2 cellular contexts compared by ENCODE assay signal in the genomic region with DNA sequence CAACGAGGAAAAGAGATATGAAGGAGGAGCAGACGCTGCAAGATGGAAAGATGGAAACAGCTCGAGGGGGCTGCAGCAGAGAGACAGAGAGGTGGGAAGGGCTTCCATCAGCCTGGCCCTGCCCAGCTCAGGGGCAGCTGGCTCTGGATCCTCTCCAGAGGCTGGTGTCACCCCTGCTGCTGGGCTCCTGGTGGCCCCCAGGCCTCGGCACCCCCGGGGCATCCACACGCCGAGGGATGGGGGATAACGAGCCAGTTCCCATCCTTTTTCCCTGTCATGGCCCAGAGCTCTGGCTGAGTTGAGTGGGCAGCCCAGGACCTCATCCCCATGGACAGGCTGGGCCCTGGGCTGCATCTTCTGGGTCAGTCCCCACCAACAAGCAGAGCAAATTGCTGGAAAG.
TF ChIP-seq lines count a peak whose summit lies in the region.

No MANE protein-coding gene starts in this region.

TF ChIP-seq in SK-N-SH, 30 proteins besides CTCF, POLR2A, EP300 and RAD21 (continued from another document):
- TF ChIP-seq NRF1 (IDR thresholded peaks at IDR 0.05; ENCODE audit: low read depth, low read length) = no peak
- TF ChIP-seq, protein P1, sequence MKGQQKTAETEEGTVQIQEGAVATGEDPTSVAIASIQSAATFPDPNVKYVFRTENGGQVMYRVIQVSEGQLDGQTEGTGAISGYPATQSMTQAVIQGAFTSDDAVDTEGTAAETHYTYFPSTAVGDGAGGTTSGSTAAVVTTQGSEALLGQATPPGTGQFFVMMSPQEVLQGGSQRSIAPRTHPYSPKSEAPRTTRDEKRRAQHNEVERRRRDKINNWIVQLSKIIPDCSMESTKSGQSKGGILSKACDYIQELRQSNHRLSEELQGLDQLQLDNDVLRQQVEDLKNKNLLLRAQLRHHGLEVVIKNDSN (IDR thresholded peaks at IDR 0.05; ENCODE audit: borderline replicate concordance, low read depth) = no peak
- no peak for TF ChIP-seq CHD2 (IDR thresholded peaks at IDR 0.05; ENCODE audit: low read length, partially characterized antibody)

TF ChIP-seq in SK-N-SH treated with all-trans-retinoic acid at 6 μM for 48 hours, 23 proteins besides CTCF, POLR2A, EP300 and RAD21 (continued from another document):
- TF ChIP-seq ZFP30 (CRISPR knock-in tag; IDR thresholded peaks at IDR 0.05) (no peak), ZNF70 (CRISPR knock-in tag; IDR thresholded peaks at IDR 0.05) (no peak), OSR1 (CRISPR knock-in tag; IDR thresholded peaks at IDR 0.05) (no peak), ARNTL (CRISPR knock-in tag; IDR thresholded peaks at IDR 0.05; ENCODE audit: borderline replicate concordance, low read depth) (no peak), PPARA (CRISPR knock-in tag; IDR thresholded peaks at IDR 0.05; ENCODE audit: borderline replicate concordance) (no peak), ZNF8 (CRISPR knock-in tag; IDR thresholded peaks at IDR 0.05) (no peak), BACH2 (CRISPR knock-in tag; IDR thresholded peaks at IDR 0.05; ENCODE audit: borderline replicate concordance) (no peak), CSDC2 (CRISPR knock-in tag; IDR thresholded peaks at IDR 0.05) (no peak), ZNF565 (CRISPR knock-in tag; conservative IDR thresholded peaks at IDR 0.05; ENCODE audit: low read depth) (no peak), ZFP3 (CRISPR knock-in tag; IDR thresholded peaks at IDR 0.05) (no peak), TOX (CRISPR knock-in tag; IDR thresholded peaks at IDR 0.05; ENCODE audit: borderline replicate concordance) (no peak)
- TF ChIP-seq, protein P2, sequence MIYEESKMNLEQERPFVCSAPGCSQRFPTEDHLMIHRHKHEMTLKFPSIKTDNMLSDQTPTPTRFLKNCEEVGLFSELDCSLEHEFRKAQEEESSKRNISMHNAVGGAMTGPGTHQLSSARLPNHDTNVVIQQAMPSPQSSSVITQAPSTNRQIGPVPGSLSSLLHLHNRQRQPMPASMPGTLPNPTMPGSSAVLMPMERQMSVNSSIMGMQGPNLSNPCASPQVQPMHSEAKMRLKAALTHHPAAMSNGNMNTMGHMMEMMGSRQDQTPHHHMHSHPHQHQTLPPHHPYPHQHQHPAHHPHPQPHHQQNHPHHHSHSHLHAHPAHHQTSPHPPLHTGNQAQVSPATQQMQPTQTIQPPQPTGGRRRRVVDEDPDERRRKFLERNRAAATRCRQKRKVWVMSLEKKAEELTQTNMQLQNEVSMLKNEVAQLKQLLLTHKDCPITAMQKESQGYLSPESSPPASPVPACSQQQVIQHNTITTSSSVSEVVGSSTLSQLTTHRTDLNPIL (CRISPR knock-in tag; IDR thresholded peaks at IDR 0.05; ENCODE audit: low read depth) = no peak
- TF ChIP-seq, protein P3, sequence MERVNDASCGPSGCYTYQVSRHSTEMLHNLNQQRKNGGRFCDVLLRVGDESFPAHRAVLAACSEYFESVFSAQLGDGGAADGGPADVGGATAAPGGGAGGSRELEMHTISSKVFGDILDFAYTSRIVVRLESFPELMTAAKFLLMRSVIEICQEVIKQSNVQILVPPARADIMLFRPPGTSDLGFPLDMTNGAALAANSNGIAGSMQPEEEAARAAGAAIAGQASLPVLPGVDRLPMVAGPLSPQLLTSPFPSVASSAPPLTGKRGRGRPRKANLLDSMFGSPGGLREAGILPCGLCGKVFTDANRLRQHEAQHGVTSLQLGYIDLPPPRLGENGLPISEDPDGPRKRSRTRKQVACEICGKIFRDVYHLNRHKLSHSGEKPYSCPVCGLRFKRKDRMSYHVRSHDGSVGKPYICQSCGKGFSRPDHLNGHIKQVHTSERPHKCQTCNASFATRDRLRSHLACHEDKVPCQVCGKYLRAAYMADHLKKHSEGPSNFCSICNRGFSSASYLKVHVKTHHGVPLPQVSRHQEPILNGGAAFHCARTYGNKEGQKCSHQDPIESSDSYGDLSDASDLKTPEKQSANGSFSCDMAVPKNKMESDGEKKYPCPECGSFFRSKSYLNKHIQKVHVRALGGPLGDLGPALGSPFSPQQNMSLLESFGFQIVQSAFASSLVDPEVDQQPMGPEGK (CRISPR knock-in tag; IDR thresholded peaks at IDR 0.05; ENCODE audit: borderline replicate concordance) = no peak
- TF ChIP-seq, protein P4, sequence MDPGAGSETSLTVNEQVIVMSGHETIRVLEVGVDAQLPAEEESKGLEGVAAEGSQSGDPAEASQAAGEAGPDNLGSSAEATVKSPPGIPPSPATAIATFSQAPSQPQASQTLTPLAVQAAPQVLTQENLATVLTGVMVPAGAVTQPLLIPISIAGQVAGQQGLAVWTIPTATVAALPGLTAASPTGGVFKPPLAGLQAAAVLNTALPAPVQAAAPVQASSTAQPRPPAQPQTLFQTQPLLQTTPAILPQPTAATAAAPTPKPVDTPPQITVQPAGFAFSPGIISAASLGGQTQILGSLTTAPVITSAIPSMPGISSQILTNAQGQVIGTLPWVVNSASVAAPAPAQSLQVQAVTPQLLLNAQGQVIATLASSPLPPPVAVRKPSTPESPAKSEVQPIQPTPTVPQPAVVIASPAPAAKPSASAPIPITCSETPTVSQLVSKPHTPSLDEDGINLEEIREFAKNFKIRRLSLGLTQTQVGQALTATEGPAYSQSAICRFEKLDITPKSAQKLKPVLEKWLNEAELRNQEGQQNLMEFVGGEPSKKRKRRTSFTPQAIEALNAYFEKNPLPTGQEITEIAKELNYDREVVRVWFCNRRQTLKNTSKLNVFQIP (CRISPR knock-in tag; IDR thresholded peaks at IDR 0.05; ENCODE audit: borderline replicate concordance, low read depth) = no peak
- TF ChIP-seq, protein P5, sequence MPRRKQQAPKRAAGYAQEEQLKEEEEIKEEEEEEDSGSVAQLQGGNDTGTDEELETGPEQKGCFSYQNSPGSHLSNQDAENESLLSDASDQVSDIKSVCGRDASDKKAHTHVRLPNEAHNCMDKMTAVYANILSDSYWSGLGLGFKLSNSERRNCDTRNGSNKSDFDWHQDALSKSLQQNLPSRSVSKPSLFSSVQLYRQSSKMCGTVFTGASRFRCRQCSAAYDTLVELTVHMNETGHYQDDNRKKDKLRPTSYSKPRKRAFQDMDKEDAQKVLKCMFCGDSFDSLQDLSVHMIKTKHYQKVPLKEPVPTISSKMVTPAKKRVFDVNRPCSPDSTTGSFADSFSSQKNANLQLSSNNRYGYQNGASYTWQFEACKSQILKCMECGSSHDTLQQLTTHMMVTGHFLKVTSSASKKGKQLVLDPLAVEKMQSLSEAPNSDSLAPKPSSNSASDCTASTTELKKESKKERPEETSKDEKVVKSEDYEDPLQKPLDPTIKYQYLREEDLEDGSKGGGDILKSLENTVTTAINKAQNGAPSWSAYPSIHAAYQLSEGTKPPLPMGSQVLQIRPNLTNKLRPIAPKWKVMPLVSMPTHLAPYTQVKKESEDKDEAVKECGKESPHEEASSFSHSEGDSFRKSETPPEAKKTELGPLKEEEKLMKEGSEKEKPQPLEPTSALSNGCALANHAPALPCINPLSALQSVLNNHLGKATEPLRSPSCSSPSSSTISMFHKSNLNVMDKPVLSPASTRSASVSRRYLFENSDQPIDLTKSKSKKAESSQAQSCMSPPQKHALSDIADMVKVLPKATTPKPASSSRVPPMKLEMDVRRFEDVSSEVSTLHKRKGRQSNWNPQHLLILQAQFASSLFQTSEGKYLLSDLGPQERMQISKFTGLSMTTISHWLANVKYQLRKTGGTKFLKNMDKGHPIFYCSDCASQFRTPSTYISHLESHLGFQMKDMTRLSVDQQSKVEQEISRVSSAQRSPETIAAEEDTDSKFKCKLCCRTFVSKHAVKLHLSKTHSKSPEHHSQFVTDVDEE (CRISPR knock-in tag; IDR thresholded peaks at IDR 0.05) = no peak
